ENCODE assay signal across 1 cellular context in genomic region chr1:225660544-225660946, GRCh38.
TF ChIP-seq lines count a peak whose summit lies in the region.

No MANE protein-coding gene starts in this region.

TF ChIP-seq in K562, 482 proteins besides CTCF, POLR2A, EP300 and RAD21 (continued from another document):
- 0 out of 2 replicates have a peak, but pooled peaks have one; percentile 48 for TF ChIP-seq ZNF79 (CRISPR knock-in tag; IDR thresholded peaks at IDR 0.05; ENCODE audit: low read depth)
- peak; percentile 77 to 81 for TF ChIP-seq KDM1A (IDR thresholded peaks at IDR 0.05)
- TF ChIP-seq FOXJ2 (tag; IDR thresholded peaks at IDR 0.05): 0 out of 2 replicates have a peak, but pooled peaks have one; percentile 28
- peak in 1 of 2 experiments; percentile 75; a peak in 1 of 4 replicates for TF ChIP-seq TEAD1 (CRISPR knock-in tag; IDR thresholded peaks at IDR 0.05)
- TF ChIP-seq MEIS2 (IDR thresholded peaks at IDR 0.05; ENCODE audit: partially characterized antibody): peak; percentile 80
- peak; percentile 65; the same call in 1 of the 2 replicates for TF ChIP-seq MECOM (CRISPR knock-in tag; IDR thresholded peaks at IDR 0.05)
- TF ChIP-seq ZNF766 (CRISPR knock-in tag; conservative IDR thresholded peaks at IDR 0.05): 0 out of 2 replicates have a peak, but pooled peaks have one; percentile 35
- TF ChIP-seq HBP1 (CRISPR knock-in tag; IDR thresholded peaks at IDR 0.05): no peak
- TF ChIP-seq PBX2 (CRISPR knock-in tag; IDR thresholded peaks at IDR 0.05; ENCODE audit: low read depth): no peak
- peak; percentile 66; the same call in 1 of the 2 replicates for TF ChIP-seq PBX2 (tag; conservative IDR thresholded peaks at IDR 0.05; ENCODE audit: low read depth)
- TF ChIP-seq RB1 (IDR thresholded peaks at IDR 0.05; ENCODE audit: low read depth): no peak
- peak; percentile 63 to 98; a peak in 3 of 4 replicates for TF ChIP-seq RCOR1 (IDR thresholded peaks at IDR 0.05; ENCODE audit: borderline replicate concordance in 1 of 2, low read depth in 2 of 2, low read length in 2 of 2)
- no peak for TF ChIP-seq CC2D1A (IDR thresholded peaks at IDR 0.05)
- TF ChIP-seq BCOR (IDR thresholded peaks at IDR 0.05): peak; percentile 28; the same call in 1 of the 2 replicates
